Comparison of ENCODE assay signal across 1 cellular context in genomic region chr4:151538963-151539362, GRCh38.
TF ChIP-seq lines count a peak whose summit lies in the region.

No MANE protein-coding gene starts in this region.

TF ChIP-seq in GM23338, 12 proteins besides CTCF, POLR2A, EP300 and RAD21 (continued from another document):
- no peak for TF ChIP-seq REST (IDR thresholded peaks at IDR 0.05; ENCODE audit: unreplicated experiment)
- TF ChIP-seq EZH2phosphoT487 (IDR thresholded peaks at IDR 0.05; ENCODE audit: unreplicated experiment), result no peak
- no peak for TF ChIP-seq ZNF331 (CRISPR knock-in tag; IDR thresholded peaks at IDR 0.05; ENCODE audit: low read depth)
- no peak for TF ChIP-seq NANOG (IDR thresholded peaks at IDR 0.05; ENCODE audit: borderline replicate concordance)
- no peak for TF ChIP-seq POLR2AphosphoS5 (IDR thresholded peaks at IDR 0.05; ENCODE audit: low read depth)
